Comparison of ENCODE assay signal across 20 cellular contexts in genomic region chr10:97030894-97031293, GRCh38.
A peak's percentile ranks its signal among the peaks of the same experiment; 100 is the strongest.
DNase-seq lines count a peak whose midpoint lies in the region; ATAC-seq and TF ChIP-seq lines count a peak whose summit lies in the region.
"Had no signal": no experiment of that assay in that cellular context is flagged by ENCODE, and none has a peak within 500 bp of the region (broad histone marks: within the 10 kb centered on the region; RNA-seq: fewer than 3 reads in every experiment).

No MANE protein-coding gene starts in this region.

- H3K9me3 ChIP-seq in IMR-90 (ENCODE audit: control insufficient read depth, insufficient read depth, low read length) (peaks cover 6% of the 10 kb centered on the region; the same call in 1 of the 2 replicates), transverse colon (no peaks in the 10 kb centered on the region)
- H3K9me3 ChIP-seq: BE2C had no signal

- H3K27me3 Mint-ChIP-seq in GM23338 (ENCODE audit: insufficient read depth, low read depth, poor library complexity): peaks cover 7% of the 10 kb centered on the region

- H4K91ac ChIP-seq in IMR-90 (ENCODE audit: insufficient read depth, low read depth, low read length): no peak overlapping the region

- no peak overlapping the region for H2BK20ac ChIP-seq in IMR-90 (ENCODE audit: low read depth, low read length)

- H3K36me3 ChIP-seq in GM23338 (ENCODE audit: insufficient read depth) (no peaks in the 10 kb centered on the region), IMR-90 (ENCODE audit: control insufficient read depth, insufficient read depth, low read length) (no peaks in the 10 kb centered on the region), transverse colon (no peaks in the 10 kb centered on the region)
- H3K36me3 ChIP-seq: BE2C had no signal

- H2AK5ac ChIP-seq in IMR-90 (ENCODE audit: low read depth, low read length): no peak overlapping the region

- no peak overlapping the region for H3K18ac ChIP-seq in IMR-90 (ENCODE audit: low read depth, low read length)

- dilution Hi-C loops in IMR-90 (cut with HindIII; ENCODE audit: low sequenced_read_pairs, unreplicated experiment): no loop called here

- H3K9me1 ChIP-seq in IMR-90 (ENCODE audit: insufficient read depth, low read length): no peaks in the 10 kb centered on the region

- H3K4me3 ChIP-seq in GM23338 (no peak overlapping the region), IMR-90 (ENCODE audit: insufficient read depth, low read depth, low read length) (no peak overlapping the region), transverse colon (no peak overlapping the region)
- H3K4me3 ChIP-seq: K562 had no signal

- H3K23ac ChIP-seq in IMR-90 (ENCODE audit: low read depth, low read length): no peak overlapping the region

- ATAC-seq in GM23338: peak; percentile 31
- ATAC-seq in IMR-90 (ENCODE audit: low read depth): no peak
- ATAC-seq in GM21526 (IDR thresholded peaks at IDR 0.05; ENCODE audit: low FRiP score, unreplicated experiment): no peak
- no peak for ATAC-seq in HG02840 (IDR thresholded peaks at IDR 0.05; ENCODE audit: low FRiP score, unreplicated experiment)
- ATAC-seq: K562 had no signal

- H4K5ac ChIP-seq in IMR-90 (ENCODE audit: low read depth, low read length): no peak overlapping the region

- H3K79me1 ChIP-seq in IMR-90 (ENCODE audit: low read depth in 1 of 2, low read length in 2 of 2): no peaks in the 10 kb centered on the region

- in situ Hi-C loops in IMR-90 (cut with MboI; ENCODE audit: low sequenced_read_pairs) (no loop called here), transverse colon (cut with MboI; ENCODE audit: low pct_ligation_motif_present in 1 of 4, low pct_unique_long_range_greater_than_20kb in 1 of 4, low sequenced_read_pairs in 3 of 4) (loop anchor here in 2 of 4 donors (10.0 to 25.0 kb wide), 3 partner anchors 269 to 619 kb away; no protein-coding TSS in a partner anchor)

- H4K8ac ChIP-seq in IMR-90 (ENCODE audit: low read depth in 2 of 2, low read length in 2 of 2): no peak overlapping the region

- H3K9me2 ChIP-seq in GM23338 (ENCODE audit: insufficient read depth): no peaks in the 10 kb centered on the region

- POLR2A ChIA-PET in IMR-90 (lab: Charles Lee; ENCODE audit: unreplicated experiment): no interaction called here

- H3F3A ChIP-seq in GM23338 (replicated peaks; ENCODE audit: low read depth): no peaks in the 10 kb centered on the region

- H3K56ac ChIP-seq in IMR-90 (ENCODE audit: extremely low read depth, insufficient read depth, low read length): no peak overlapping the region

- no peak overlapping the region for H2BK5ac ChIP-seq in IMR-90 (ENCODE audit: low read depth, low read length, poor library complexity, severe bottlenecking)

- no peak overlapping the region for H2AK9ac ChIP-seq in IMR-90 (replicated peaks; ENCODE audit: low read depth, low read length, poor library complexity)

- H3K36me3 Mint-ChIP-seq in GM23338 (ENCODE audit: low read depth): no peaks in the 10 kb centered on the region
- H3K36me3 Mint-ChIP-seq: CD4-positive, CD25-positive, alpha-beta regulatory T cell; CD8-positive, alpha-beta memory T cell had no signal

- H3K27ac Mint-ChIP-seq in GM23338: no peak overlapping the region
- H3K27ac Mint-ChIP-seq: CD4-positive, CD25-positive, alpha-beta regulatory T cell; CD8-positive, alpha-beta memory T cell had no signal

- peaks cover 11% of the 10 kb centered on the region for H3K4me1 ChIP-seq in GM23338 (ENCODE audit: insufficient read depth)
- no peaks in the 10 kb centered on the region; the same call in 1 of the 2 replicates for H3K4me1 ChIP-seq in IMR-90 (ENCODE audit: control insufficient read depth, insufficient read depth, low read length)
- H3K4me1 ChIP-seq in transverse colon: no peaks in the 10 kb centered on the region
- H3K4me1 ChIP-seq: BE2C had no signal

- H4K20me1 ChIP-seq in GM23338 (replicated peaks; ENCODE audit: insufficient read depth) (no peaks in the 10 kb centered on the region), IMR-90 (ENCODE audit: insufficient read depth, low read length) (no peaks in the 10 kb centered on the region)

- peaks cover 31% of the 10 kb centered on the region for H3K4me1 Mint-ChIP-seq in GM23338
- H3K4me1 Mint-ChIP-seq: CD4-positive, CD25-positive, alpha-beta regulatory T cell; CD8-positive, alpha-beta memory T cell had no signal

- TF ChIP-seq CTCF in GM23338 (conservative IDR thresholded peaks at IDR 0.05; ENCODE audit: low read depth in 2 of 2) (no peak), IMR-90 (conservative IDR thresholded peaks at IDR 0.05; ENCODE audit: low read depth, low read length) (no peak), transverse colon (IDR thresholded peaks at IDR 0.05) (no peak)

- H3K4ac ChIP-seq in IMR-90 (ENCODE audit: low read depth, low read length): no peak overlapping the region

- no peak for TF ChIP-seq RAD21 in IMR-90 (IDR thresholded peaks at IDR 0.05; ENCODE audit: low read length)

- H3K4me2 ChIP-seq in GM23338 (no peak overlapping the region), IMR-90 (ENCODE audit: low read depth, low read length) (no peak overlapping the region)

- H3K4me3 Mint-ChIP-seq in GM23338: no peak overlapping the region
- H3K4me3 Mint-ChIP-seq: CD4-positive, CD25-positive, alpha-beta regulatory T cell; CD8-positive, alpha-beta memory T cell; H9 had no signal

- no peak overlapping the region for H2BK120ac ChIP-seq in IMR-90 (ENCODE audit: low read depth, low read length)

- H3K79me2 ChIP-seq in GM23338 (replicated peaks; ENCODE audit: insufficient read depth): no peaks in the 10 kb centered on the region

- H3K14ac ChIP-seq in IMR-90 (replicated peaks; ENCODE audit: low read depth, low read length): no peak overlapping the region

- BruUV-seq in IMR-90 (replicated peaks; lab: Mats Ljungman, UMichigan): no TSS peak

- H2AFZ ChIP-seq in GM23338 (no peak overlapping the region), IMR-90 (replicated peaks; ENCODE audit: low read length, poor library complexity) (peak overlapping the region; percentile 34)

- no peaks in the 10 kb centered on the region for H3K9me3 Mint-ChIP-seq in GM23338
- H3K9me3 Mint-ChIP-seq: CD8-positive, alpha-beta memory T cell; H9 had no signal

- 45% methylated on average over 1 of the region's 6 CpGs; no CpG with 5 or more reads in 1 of the 2 experiments for WGBS in IMR-90 (ENCODE audit: extremely low coverage in 2 of 2, insufficient read length in 1 of 2), 2 experiments
- WGBS in transverse colon (ENCODE audit: low coverage in 1 of 2), 2 donors: 63% methylated on average over 5 of the region's 6 CpGs; no CpG with 5 or more reads in 1 of the 2 donors

- no peak overlapping the region for H3K9ac ChIP-seq in IMR-90 (ENCODE audit: low read depth, low read length)

- TF ChIP-seq EP300 in transverse colon (IDR thresholded peaks at IDR 0.05; ENCODE audit: low read depth): no peak

- intact Hi-C loops in IMR-90 (cut with micrococcal nuclease): loop anchor here (10.0 kb wide), 2 partner anchors 386 to 656 kb away; no protein-coding TSS in a partner anchor
- intact Hi-C loops in posterior vena cava (cut with DNase I): no loop called here
- intact Hi-C loops in transverse colon (cut with DNase I; ENCODE audit: low total_unique reads): no loop called here

- H2BK15ac ChIP-seq in IMR-90 (ENCODE audit: low read depth, low read length): no peak overlapping the region

- peak; percentile 34 for DNase-seq in GM23338 (ENCODE audit: low spot score)
- no peak for DNase-seq in IMR-90
- DNase-seq in left kidney (ENCODE audit: low read depth, low spot score): peak; percentile 32
- peak; percentile 49 for DNase-seq in posterior vena cava (ENCODE audit: low spot score)
- no peak for DNase-seq in transverse colon
- DNase-seq: ACHN; BE2C; C1 segment of cervical spinal cord; CD4-positive, CD25-positive, alpha-beta regulatory T cell; CD8-positive, alpha-beta memory T cell; COR-L47; DMS 273 treated with DMSO at 0.1 percent for 48 hours; DMS53; DND-41; EL; GOT3; H9 had no signal

- CTCF ChIA-PET in IMR-90 (lab: Yijun Ruan, JAX): interaction anchor here (0.8 kb wide), 1 partner anchor 208 kb away, joined by 3 read pairs; no protein-coding TSS in a partner anchor

- H3K27me3 ChIP-seq in GM23338 (ENCODE audit: insufficient read depth) (no peaks in the 10 kb centered on the region), IMR-90 (ENCODE audit: control insufficient read depth, insufficient read depth, low read length) (peaks cover 34% of the 10 kb centered on the region), transverse colon (peaks cover 10% of the 10 kb centered on the region)
- H3K27me3 ChIP-seq: BE2C had no signal

- TF ChIP-seq POLR2A in IMR-90 (IDR thresholded peaks at IDR 0.05; ENCODE audit: low read depth, low read length) (no peak), transverse colon (IDR thresholded peaks at IDR 0.05) (no peak)

- H3K27ac ChIP-seq in GM23338 (ENCODE audit: low read depth): no peak overlapping the region
- no peak overlapping the region for H3K27ac ChIP-seq in IMR-90 (ENCODE audit: insufficient read depth, low read length)
- no peak overlapping the region for H3K27ac ChIP-seq in transverse colon

TF ChIP-seq in GM23338, 12 proteins besides CTCF, POLR2A, EP300 and RAD21 (continues in another document):
- TF ChIP-seq EZH2phosphoT487 (IDR thresholded peaks at IDR 0.05; ENCODE audit: unreplicated experiment) (no peak), POLR2AphosphoS5 (IDR thresholded peaks at IDR 0.05; ENCODE audit: low read depth) (no peak)
- TF ChIP-seq, protein P1, sequence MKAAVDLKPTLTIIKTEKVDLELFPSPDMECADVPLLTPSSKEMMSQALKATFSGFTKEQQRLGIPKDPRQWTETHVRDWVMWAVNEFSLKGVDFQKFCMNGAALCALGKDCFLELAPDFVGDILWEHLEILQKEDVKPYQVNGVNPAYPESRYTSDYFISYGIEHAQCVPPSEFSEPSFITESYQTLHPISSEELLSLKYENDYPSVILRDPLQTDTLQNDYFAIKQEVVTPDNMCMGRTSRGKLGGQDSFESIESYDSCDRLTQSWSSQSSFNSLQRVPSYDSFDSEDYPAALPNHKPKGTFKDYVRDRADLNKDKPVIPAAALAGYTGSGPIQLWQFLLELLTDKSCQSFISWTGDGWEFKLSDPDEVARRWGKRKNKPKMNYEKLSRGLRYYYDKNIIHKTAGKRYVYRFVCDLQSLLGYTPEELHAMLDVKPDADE (IDR thresholded peaks at IDR 0.05): no peak

TF ChIP-seq in IMR-90, 13 proteins besides CTCF, POLR2A, EP300 and RAD21:
- TF ChIP-seq MAFK (IDR thresholded peaks at IDR 0.05; ENCODE audit: low read depth, low read length) (no peak), RCOR1 (IDR thresholded peaks at IDR 0.05; ENCODE audit: insufficient replicate concordance, low read length) (no peak), NFE2L2 (IDR thresholded peaks at IDR 0.05; ENCODE audit: low read depth, low read length) (no peak), MXI1 (IDR thresholded peaks at IDR 0.05; ENCODE audit: borderline replicate concordance, low read depth, low read length) (no peak), SMC3 (IDR thresholded peaks at IDR 0.05; ENCODE audit: low read depth, low read length) (no peak), MAZ (IDR thresholded peaks at IDR 0.05; ENCODE audit: borderline replicate concordance, low read depth, low read length) (no peak)
TF ChIP-seq in IMR-90: peak in this region for 0.

Comparison
In these comparisons a context has a peak if more than half of its experiments do, and no peak if none do; other contexts are left out.
1. DNase-seq: peak in GM23338 (single experiment), left kidney (single experiment) and posterior vena cava (single experiment); none in IMR-90 (single experiment) and transverse colon (single experiment).